ENCODE assay signal across 19 cellular contexts in genomic region chr4:73822389-73822788, GRCh38. TPM values are rescaled to one million over a fixed set of nuclear protein-coding genes. Genes with fewer than 3 reads are reported as not detected.
"Had no signal": no experiment of that assay in that cellular context is flagged by ENCODE, and none has a peak within 500 bp of the region (broad histone marks: within the 10 kb centered on the region; RNA-seq: fewer than 3 reads in every experiment).

No MANE protein-coding gene starts in this region.

- H3K36me3 Mint-ChIP-seq: activated naive CD8-positive, alpha-beta T cell; immature natural killer cell; type B pancreatic cell had no signal

- H3K27me3 ChIP-seq: colonic mucosa, sigmoid colon had no signal

- ATAC-seq: activated T-cell treated with anti-CD3 and anti-CD28 coated beads, Interleukin-2, amount 50 U/mL, for 4 hours had no signal

- H3K4me3 ChIP-seq: colonic mucosa, sigmoid colon had no signal

- H3K27ac ChIP-seq: colonic mucosa, sigmoid colon had no signal

- H3K9me3 Mint-ChIP-seq: type B pancreatic cell had no signal

- H3K4me1 Mint-ChIP-seq: immature natural killer cell, nephron progenitor cell had no signal

- H3K27ac Mint-ChIP-seq: activated naive CD8-positive, alpha-beta T cell; immature natural killer cell; nephron progenitor cell; type B pancreatic cell had no signal

- H3K4me3 Mint-ChIP-seq: activated naive CD8-positive, alpha-beta T cell; activated T-cell treated with anti-CD3 and anti-CD28 coated beads, Interleukin-2, amount 50 U/mL, for 4 hours; immature natural killer cell; nephron progenitor cell; type B pancreatic cell had no signal

- H3K27me3 Mint-ChIP-seq: activated naive CD8-positive, alpha-beta T cell had no signal

- H3K36me3 ChIP-seq: colonic mucosa, sigmoid colon had no signal

- H3K4me1 ChIP-seq: colonic mucosa, sigmoid colon had no signal

- H3K9me3 ChIP-seq: colonic mucosa, sigmoid colon had no signal

- DNase-seq: activated effector memory CD4-positive, alpha-beta T cell treated with anti-CD3 and anti-CD28 coated beads, Interleukin-2, amount 50 U/mL, for 16 hours; activated T-cell treated with anti-CD3 and anti-CD28 coated beads, Interleukin-2, amount 50 U/mL, for 4 hours; amygdala; colonic mucosa; effector CD4-positive, alpha-beta T cell; immature natural killer cell; left ventricle myocardium superior; mesendoderm; nephron progenitor cell; sigmoid colon; stimulated activated CD4-positive, alpha-beta T cell treated with anti-CD3 and anti-CD28 coated beads, Interleukin-12 subunit alpha, Interleukin-12 subunit beta, amount 100 ng/mL, for 4 hours; stimulated activated naive CD4-positive, alpha-beta T cell had no signal

RNA-seq across cellular contexts. Expression of gene CXCL6, which starts 14.1 kb away (rescaled TPM):
- total RNA-seq: activated T-cell treated with anti-CD3 and anti-CD28 coated beads, Interleukin-2, amount 50 U/mL, for 4 hours; T-helper 2 cell treated with Interferon-gamma antibody and Interleukin-4, amounts not matched to agents 100 ng/mL and 5 ng/mL, for 36 hours had no signal

RNA-seq across cellular contexts. Expression of gene PF4V1, which starts 30.7 kb away (rescaled TPM):
- total RNA-seq: activated T-cell treated with anti-CD3 and anti-CD28 coated beads, Interleukin-2, amount 50 U/mL, for 4 hours; cardiac septum; colonic mucosa; epithelial cell of proximal tubule; left ventricle myocardium superior; osteoblast; pulmonary artery endothelial cell; sigmoid colon; T-helper 2 cell treated with Interferon-gamma antibody and Interleukin-4, amounts not matched to agents 100 ng/mL and 5 ng/mL, for 36 hours had no signal

RNA-seq across cellular contexts. Expression of gene CXCL1, which starts 46.8 kb away (rescaled TPM):
- total RNA-seq: activated T-cell treated with anti-CD3 and anti-CD28 coated beads, Interleukin-2, amount 50 U/mL, for 4 hours; T-helper 2 cell treated with Interferon-gamma antibody and Interleukin-4, amounts not matched to agents 100 ng/mL and 5 ng/mL, for 36 hours had no signal
